14 cellular contexts compared by ENCODE assay signal in genomic region chr11:109968781-109969180, GRCh38.
DNase-seq lines count a peak whose midpoint lies in the region; ATAC-seq and TF ChIP-seq lines count a peak whose summit lies in the region.
"Had no signal": no experiment of that assay in that cellular context is flagged by ENCODE, and none has a peak within 500 bp of the region (broad histone marks: within the 10 kb centered on the region; RNA-seq: fewer than 3 reads in every experiment).

No MANE protein-coding gene starts in this region.

- H3K27ac Mint-ChIP-seq in WTC11, result no peak overlapping the region
- H3K27ac Mint-ChIP-seq in stimulated activated memory B cell treated with anti-CD40 and anti-IgM and Interleukin-4, amounts not matched to agents 10 μg/mL and 1 μg/mL and 100 μg/mL, for 72 hours, result peak overlapping the region; percentile 80
- H3K27ac Mint-ChIP-seq: B cell; CD4-positive, alpha-beta memory T cell; HFFc6 had no signal

- no peak for TF ChIP-seq EP300 in Ishikawa (IDR thresholded peaks at IDR 0.05; ENCODE audit: borderline replicate concordance)

- H3K4me3 ChIP-seq in BLaER1, result peak overlapping the region; percentile 14; the same call in 1 of the 2 replicates
- H3K4me3 ChIP-seq: HAP-1 had no signal

- DNase-seq in WTC11 (ENCODE audit: low spot score) (no peak), NAMALWA (ENCODE audit: low spot score) (no peak)
- DNase-seq: CD4-positive, alpha-beta memory T cell; DMS79; HFFc6 had no signal

- H3K36me3 Mint-ChIP-seq in WTC11, result no peaks in the 10 kb centered on the region
- peaks cover 11% of the 10 kb centered on the region for H3K36me3 Mint-ChIP-seq in stimulated activated memory B cell treated with anti-CD40 and anti-IgM and Interleukin-4, amounts not matched to agents 10 μg/mL and 1 μg/mL and 100 μg/mL, for 72 hours
- H3K36me3 Mint-ChIP-seq: CD4-positive, alpha-beta memory T cell had no signal

- TF ChIP-seq CTCF in WTC11 (IDR thresholded peaks at IDR 0.05), result no peak

- no peak overlapping the region for H3K9ac ChIP-seq in BLaER1

- CTCF ChIA-PET in WTC11 (lab: Charles Lee), result no interaction called here

- ATAC-seq in WTC11 (peak; percentile 39), HG02759 (IDR thresholded peaks at IDR 0.05; ENCODE audit: unreplicated experiment) (no peak), GM18498 (IDR thresholded peaks at IDR 0.05; ENCODE audit: unreplicated experiment) (no peak)
- ATAC-seq in stimulated activated memory B cell treated with anti-CD40 and anti-IgM and Interleukin-4, amounts not matched to agents 10 μg/mL and 1 μg/mL and 100 μg/mL, for 72 hours, result no peak
- ATAC-seq: HepG2 had no signal

- H3K4me1 Mint-ChIP-seq in WTC11, result peaks cover 7% of the 10 kb centered on the region
- peaks cover 72% of the 10 kb centered on the region for H3K4me1 Mint-ChIP-seq in stimulated activated memory B cell treated with anti-CD40 and anti-IgM and Interleukin-4, amounts not matched to agents 10 μg/mL and 1 μg/mL and 100 μg/mL, for 72 hours
- H3K4me1 Mint-ChIP-seq: CD4-positive, alpha-beta memory T cell had no signal

- peaks cover 28% of the 10 kb centered on the region for H3K9me3 Mint-ChIP-seq in WTC11
- H3K9me3 Mint-ChIP-seq in stimulated activated memory B cell treated with anti-CD40 and anti-IgM and Interleukin-4, amounts not matched to agents 10 μg/mL and 1 μg/mL and 100 μg/mL, for 72 hours, result peaks cover 5% of the 10 kb centered on the region
- H3K9me3 Mint-ChIP-seq: HFFc6 had no signal

- POLR2A ChIA-PET in WTC11 (lab: Charles Lee), result no interaction called here

- H3K27me3 Mint-ChIP-seq in WTC11 (ENCODE audit: low read depth), result no peaks in the 10 kb centered on the region
- H3K27me3 Mint-ChIP-seq in stimulated activated memory B cell treated with anti-CD40 and anti-IgM and Interleukin-4, amounts not matched to agents 10 μg/mL and 1 μg/mL and 100 μg/mL, for 72 hours, result no peaks in the 10 kb centered on the region

- H3K4me3 Mint-ChIP-seq in WTC11, result no peak overlapping the region
- no peak overlapping the region for H3K4me3 Mint-ChIP-seq in stimulated activated memory B cell treated with anti-CD40 and anti-IgM and Interleukin-4, amounts not matched to agents 10 μg/mL and 1 μg/mL and 100 μg/mL, for 72 hours
- H3K4me3 Mint-ChIP-seq: B cell; CD4-positive, alpha-beta memory T cell; HFFc6 had no signal

- TF ChIP-seq RAD21 in Ishikawa (IDR thresholded peaks at IDR 0.05; ENCODE audit: low read depth), result no peak

- no peak overlapping the region for H3K27ac ChIP-seq in BLaER1
- H3K27ac ChIP-seq: C4-2B had no signal

- peaks cover 6% of the 10 kb centered on the region; the same call in 1 of the 2 replicates for H3K36me3 ChIP-seq in BLaER1
- H3K36me3 ChIP-seq: HAP-1 had no signal

- H3K4me2 ChIP-seq in BLaER1, result no peak overlapping the region; the same call in 1 of the 2 replicates

- peaks cover 38% of the 10 kb centered on the region for H3K9me3 ChIP-seq in BLaER1
- H3K9me3 ChIP-seq: HAP-1 had no signal

- peaks cover 47% of the 10 kb centered on the region for H3K4me1 ChIP-seq in BLaER1
- H3K4me1 ChIP-seq: HAP-1 had no signal

- no peaks in the 10 kb centered on the region for H3K27me3 ChIP-seq in BLaER1

- H4K20me1 ChIP-seq in BLaER1, result no peaks in the 10 kb centered on the region

TF ChIP-seq in Ishikawa, 13 proteins besides CTCF, POLR2A, EP300 and RAD21:
- TF ChIP-seq TCF12 (IDR thresholded peaks at IDR 0.05; ENCODE audit: low read depth) (no peak), USF1 (IDR thresholded peaks at IDR 0.05) (0 out of 2 replicates have a peak, but pooled peaks have one; percentile 35)
TF ChIP-seq in Ishikawa: peak in this region for 1.

TF ChIP-seq in WTC11, 78 proteins besides CTCF, POLR2A, EP300 and RAD21:
- no peak for TF ChIP-seq JUN (CRISPR knock-in tag; IDR thresholded peaks at IDR 0.05)
- no peak for TF ChIP-seq AFF4 (CRISPR knock-in tag; IDR thresholded peaks at IDR 0.05; ENCODE audit: borderline replicate concordance)
- peak; percentile 25; the same call in 1 of the 2 replicates for TF ChIP-seq USF2 (CRISPR knock-in tag; IDR thresholded peaks at IDR 0.05)
